Comparison of ENCODE assay signal across 1 cellular context in the genomic region with DNA sequence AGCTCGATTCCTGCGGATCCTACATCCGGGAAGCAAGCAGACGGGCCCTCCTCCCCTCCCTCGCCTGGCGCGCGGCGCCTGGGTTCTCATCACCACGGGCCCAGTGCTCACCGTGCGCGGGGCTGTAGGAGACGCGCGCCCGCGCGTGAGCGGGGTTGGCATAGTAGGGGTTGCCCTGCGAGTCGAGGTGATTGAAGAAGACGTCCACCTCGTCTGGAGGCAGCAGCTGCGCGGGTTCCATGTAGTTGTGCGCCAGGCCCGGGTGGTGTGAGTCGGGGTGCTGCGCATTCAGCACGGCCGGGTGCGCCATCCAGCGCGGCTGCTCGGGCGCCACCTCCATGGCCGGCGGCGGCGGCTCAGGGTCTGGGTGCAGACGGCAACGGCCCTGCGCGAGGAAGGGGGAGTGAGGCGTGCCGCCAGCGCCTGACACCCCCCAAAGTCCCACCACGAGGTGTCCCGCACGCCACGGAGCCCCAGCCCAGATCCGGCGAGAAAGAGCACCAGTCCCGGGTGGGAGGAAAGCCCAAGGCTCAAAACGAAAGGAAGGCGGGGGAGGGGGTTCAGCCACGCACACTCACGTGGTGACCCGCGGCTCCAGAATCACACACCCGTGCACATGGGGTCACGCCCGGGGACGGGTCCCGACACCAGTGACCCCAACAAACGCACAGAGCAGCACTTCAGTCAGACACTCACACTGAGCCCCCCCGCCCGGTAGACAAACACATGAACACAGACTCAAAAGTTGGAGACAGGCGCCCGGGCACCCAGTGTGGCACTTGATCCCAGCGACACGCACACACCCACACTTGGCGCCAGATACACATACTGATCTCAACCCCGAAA.
A peak's percentile ranks its signal among the peaks of the same experiment; 100 is the strongest.
TF ChIP-seq lines count a peak whose summit lies in the region.

No MANE protein-coding gene starts in this region.

TF ChIP-seq in HepG2, 621 proteins besides CTCF, POLR2A, EP300 and RAD21 (continued from another document and continues in another):
- TF ChIP-seq, protein P1, sequence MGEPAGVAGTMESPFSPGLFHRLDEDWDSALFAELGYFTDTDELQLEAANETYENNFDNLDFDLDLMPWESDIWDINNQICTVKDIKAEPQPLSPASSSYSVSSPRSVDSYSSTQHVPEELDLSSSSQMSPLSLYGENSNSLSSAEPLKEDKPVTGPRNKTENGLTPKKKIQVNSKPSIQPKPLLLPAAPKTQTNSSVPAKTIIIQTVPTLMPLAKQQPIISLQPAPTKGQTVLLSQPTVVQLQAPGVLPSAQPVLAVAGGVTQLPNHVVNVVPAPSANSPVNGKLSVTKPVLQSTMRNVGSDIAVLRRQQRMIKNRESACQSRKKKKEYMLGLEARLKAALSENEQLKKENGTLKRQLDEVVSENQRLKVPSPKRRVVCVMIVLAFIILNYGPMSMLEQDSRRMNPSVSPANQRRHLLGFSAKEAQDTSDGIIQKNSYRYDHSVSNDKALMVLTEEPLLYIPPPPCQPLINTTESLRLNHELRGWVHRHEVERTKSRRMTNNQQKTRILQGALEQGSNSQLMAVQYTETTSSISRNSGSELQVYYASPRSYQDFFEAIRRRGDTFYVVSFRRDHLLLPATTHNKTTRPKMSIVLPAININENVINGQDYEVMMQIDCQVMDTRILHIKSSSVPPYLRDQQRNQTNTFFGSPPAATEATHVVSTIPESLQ (CRISPR knock-in tag; conservative IDR thresholded peaks at IDR 0.05), result no peak
- TF ChIP-seq THAP11 (CRISPR knock-in tag; IDR thresholded peaks at IDR 0.05), result no peak
- TF ChIP-seq, protein P2, sequence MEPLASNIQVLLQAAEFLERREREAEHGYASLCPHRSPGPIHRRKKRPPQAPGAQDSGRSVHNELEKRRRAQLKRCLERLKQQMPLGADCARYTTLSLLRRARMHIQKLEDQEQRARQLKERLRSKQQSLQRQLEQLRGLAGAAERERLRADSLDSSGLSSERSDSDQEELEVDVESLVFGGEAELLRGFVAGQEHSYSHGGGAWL (CRISPR knock-in tag; IDR thresholded peaks at IDR 0.05), result 0 out of 2 replicates have a peak, but pooled peaks have one; percentile 29
- TF ChIP-seq, protein P3, sequence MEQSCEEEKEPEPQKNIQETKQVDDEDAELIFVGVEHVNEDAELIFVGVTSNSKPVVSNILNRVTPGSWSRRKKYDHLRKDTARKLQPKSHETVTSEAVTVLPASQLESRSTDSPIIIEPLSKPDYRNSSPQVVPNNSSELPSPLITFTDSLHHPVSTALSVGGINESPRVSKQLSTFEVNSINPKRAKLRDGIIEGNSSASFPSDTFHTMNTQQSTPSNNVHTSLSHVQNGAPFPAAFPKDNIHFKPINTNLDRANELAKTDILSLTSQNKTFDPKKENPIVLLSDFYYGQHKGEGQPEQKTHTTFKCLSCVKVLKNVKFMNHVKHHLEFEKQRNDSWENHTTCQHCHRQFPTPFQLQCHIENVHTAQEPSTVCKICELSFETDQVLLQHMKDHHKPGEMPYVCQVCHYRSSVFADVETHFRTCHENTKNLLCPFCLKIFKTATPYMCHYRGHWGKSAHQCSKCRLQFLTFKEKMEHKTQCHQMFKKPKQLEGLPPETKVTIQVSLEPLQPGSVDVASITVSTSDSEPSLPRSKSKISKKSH (CRISPR knock-in tag; IDR thresholded peaks at IDR 0.05; ENCODE audit: borderline replicate concordance), result no peak
- TF ChIP-seq, protein P4, sequence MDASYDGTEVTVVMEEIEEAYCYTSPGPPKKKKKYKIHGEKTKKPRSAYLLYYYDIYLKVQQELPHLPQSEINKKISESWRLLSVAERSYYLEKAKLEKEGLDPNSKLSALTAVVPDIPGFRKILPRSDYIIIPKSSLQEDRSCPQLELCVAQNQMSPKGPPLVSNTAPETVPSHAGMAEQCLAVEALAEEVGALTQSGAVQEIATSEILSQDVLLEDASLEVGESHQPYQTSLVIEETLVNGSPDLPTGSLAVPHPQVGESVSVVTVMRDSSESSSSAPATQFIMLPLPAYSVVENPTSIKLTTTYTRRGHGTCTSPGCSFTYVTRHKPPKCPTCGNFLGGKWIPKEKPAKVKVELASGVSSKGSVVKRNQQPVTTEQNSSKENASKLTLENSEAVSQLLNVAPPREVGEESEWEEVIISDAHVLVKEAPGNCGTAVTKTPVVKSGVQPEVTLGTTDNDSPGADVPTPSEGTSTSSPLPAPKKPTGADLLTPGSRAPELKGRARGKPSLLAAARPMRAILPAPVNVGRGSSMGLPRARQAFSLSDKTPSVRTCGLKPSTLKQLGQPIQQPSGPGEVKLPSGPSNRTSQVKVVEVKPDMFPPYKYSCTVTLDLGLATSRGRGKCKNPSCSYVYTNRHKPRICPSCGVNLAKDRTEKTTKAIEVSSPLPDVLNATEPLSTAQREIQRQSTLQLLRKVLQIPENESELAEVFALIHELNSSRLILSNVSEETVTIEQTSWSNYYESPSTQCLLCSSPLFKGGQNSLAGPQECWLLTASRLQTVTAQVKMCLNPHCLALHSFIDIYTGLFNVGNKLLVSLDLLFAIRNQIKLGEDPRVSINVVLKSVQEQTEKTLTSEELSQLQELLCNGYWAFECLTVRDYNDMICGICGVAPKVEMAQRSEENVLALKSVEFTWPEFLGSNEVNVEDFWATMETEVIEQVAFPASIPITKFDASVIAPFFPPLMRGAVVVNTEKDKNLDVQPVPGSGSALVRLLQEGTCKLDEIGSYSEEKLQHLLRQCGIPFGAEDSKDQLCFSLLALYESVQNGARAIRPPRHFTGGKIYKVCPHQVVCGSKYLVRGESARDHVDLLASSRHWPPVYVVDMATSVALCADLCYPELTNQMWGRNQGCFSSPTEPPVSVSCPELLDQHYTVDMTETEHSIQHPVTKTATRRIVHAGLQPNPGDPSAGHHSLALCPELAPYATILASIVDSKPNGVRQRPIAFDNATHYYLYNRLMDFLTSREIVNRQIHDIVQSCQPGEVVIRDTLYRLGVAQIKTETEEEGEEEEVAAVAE (CRISPR knock-in tag; IDR thresholded peaks at IDR 0.05; ENCODE audit: borderline replicate concordance), result no peak
- TF ChIP-seq ZNF496 (CRISPR knock-in tag; IDR thresholded peaks at IDR 0.05; ENCODE audit: insufficient replicate concordance), result no peak
- no peak for TF ChIP-seq NFE2L2 (IDR thresholded peaks at IDR 0.05; ENCODE audit: low read length)
- TF ChIP-seq ZNF878 (CRISPR knock-in tag; IDR thresholded peaks at IDR 0.05), result no peak
- TF ChIP-seq, protein P5, sequence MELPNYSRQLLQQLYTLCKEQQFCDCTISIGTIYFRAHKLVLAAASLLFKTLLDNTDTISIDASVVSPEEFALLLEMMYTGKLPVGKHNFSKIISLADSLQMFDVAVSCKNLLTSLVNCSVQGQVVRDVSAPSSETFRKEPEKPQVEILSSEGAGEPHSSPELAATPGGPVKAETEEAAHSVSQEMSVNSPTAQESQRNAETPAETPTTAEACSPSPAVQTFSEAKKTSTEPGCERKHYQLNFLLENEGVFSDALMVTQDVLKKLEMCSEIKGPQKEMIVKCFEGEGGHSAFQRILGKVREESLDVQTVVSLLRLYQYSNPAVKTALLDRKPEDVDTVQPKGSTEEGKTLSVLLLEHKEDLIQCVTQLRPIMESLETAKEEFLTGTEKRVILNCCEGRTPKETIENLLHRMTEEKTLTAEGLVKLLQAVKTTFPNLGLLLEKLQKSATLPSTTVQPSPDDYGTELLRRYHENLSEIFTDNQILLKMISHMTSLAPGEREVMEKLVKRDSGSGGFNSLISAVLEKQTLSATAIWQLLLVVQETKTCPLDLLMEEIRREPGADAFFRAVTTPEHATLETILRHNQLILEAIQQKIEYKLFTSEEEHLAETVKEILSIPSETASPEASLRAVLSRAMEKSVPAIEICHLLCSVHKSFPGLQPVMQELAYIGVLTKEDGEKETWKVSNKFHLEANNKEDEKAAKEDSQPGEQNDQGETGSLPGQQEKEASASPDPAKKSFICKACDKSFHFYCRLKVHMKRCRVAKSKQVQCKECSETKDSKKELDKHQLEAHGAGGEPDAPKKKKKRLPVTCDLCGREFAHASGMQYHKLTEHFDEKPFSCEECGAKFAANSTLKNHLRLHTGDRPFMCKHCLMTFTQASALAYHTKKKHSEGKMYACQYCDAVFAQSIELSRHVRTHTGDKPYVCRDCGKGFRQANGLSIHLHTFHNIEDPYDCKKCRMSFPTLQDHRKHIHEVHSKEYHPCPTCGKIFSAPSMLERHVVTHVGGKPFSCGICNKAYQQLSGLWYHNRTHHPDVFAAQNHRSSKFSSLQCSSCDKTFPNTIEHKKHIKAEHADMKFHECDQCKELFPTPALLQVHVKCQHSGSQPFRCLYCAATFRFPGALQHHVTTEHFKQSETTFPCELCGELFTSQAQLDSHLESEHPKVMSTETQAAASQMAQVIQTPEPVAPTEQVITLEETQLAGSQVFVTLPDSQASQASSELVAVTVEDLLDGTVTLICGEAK (IDR thresholded peaks at IDR 0.05), result no peak
- TF ChIP-seq, protein P5 (CRISPR knock-in tag; IDR thresholded peaks at IDR 0.05), result peak; percentile 75
- TF ChIP-seq, protein P6, sequence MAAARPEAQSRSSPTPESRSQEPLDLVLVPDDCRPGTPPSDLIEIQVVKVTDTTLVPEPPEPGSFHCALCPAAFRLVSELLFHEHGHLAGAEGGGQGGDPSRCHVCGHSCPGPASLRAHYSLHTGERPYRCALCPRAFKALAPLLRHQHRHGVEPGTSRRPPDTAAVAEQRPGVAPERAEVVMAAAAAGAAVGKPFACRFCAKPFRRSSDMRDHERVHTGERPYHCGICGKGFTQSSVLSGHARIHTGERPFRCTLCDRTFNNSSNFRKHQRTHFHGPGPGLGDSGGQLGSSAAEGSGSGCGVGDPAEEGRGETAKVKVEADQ (CRISPR knock-in tag; IDR thresholded peaks at IDR 0.05; ENCODE audit: borderline replicate concordance), result peak; percentile 34; the same call in 1 of the 2 replicates
- no peak for TF ChIP-seq NR3C1 (CRISPR knock-in tag; IDR thresholded peaks at IDR 0.05)
- TF ChIP-seq, protein P7, sequence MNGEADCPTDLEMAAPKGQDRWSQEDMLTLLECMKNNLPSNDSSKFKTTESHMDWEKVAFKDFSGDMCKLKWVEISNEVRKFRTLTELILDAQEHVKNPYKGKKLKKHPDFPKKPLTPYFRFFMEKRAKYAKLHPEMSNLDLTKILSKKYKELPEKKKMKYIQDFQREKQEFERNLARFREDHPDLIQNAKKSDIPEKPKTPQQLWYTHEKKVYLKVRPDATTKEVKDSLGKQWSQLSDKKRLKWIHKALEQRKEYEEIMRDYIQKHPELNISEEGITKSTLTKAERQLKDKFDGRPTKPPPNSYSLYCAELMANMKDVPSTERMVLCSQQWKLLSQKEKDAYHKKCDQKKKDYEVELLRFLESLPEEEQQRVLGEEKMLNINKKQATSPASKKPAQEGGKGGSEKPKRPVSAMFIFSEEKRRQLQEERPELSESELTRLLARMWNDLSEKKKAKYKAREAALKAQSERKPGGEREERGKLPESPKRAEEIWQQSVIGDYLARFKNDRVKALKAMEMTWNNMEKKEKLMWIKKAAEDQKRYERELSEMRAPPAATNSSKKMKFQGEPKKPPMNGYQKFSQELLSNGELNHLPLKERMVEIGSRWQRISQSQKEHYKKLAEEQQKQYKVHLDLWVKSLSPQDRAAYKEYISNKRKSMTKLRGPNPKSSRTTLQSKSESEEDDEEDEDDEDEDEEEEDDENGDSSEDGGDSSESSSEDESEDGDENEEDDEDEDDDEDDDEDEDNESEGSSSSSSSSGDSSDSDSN (CRISPR knock-in tag; IDR thresholded peaks at IDR 0.05), result peak; percentile 70; the same call in 1 of the 2 replicates
- TF ChIP-seq ZNF589 (CRISPR knock-in tag; conservative IDR thresholded peaks at IDR 0.05), result no peak
- no peak for TF ChIP-seq PRMT3 (CRISPR knock-in tag; IDR thresholded peaks at IDR 0.05; ENCODE audit: borderline replicate concordance, low read depth)
- TF ChIP-seq DNMT3B (CRISPR knock-in tag; conservative IDR thresholded peaks at IDR 0.05), result no peak
- TF ChIP-seq HIVEP1 (CRISPR knock-in tag; IDR thresholded peaks at IDR 0.05), result no peak; the same call in 1 of the 2 replicates
- no peak for TF ChIP-seq MTA3 (CRISPR knock-in tag; IDR thresholded peaks at IDR 0.05)
- TF ChIP-seq ZNF557 (CRISPR knock-in tag; IDR thresholded peaks at IDR 0.05), result no peak
- no peak for TF ChIP-seq ZNF17 (CRISPR knock-in tag; IDR thresholded peaks at IDR 0.05)
- TF ChIP-seq, protein P8, sequence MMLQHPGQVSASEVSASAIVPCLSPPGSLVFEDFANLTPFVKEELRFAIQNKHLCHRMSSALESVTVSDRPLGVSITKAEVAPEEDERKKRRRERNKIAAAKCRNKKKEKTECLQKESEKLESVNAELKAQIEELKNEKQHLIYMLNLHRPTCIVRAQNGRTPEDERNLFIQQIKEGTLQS (CRISPR knock-in tag; IDR thresholded peaks at IDR 0.05), result no peak
- TF ChIP-seq ZNF761 (CRISPR knock-in tag; conservative IDR thresholded peaks at IDR 0.05), result no peak
- TF ChIP-seq, protein P9, sequence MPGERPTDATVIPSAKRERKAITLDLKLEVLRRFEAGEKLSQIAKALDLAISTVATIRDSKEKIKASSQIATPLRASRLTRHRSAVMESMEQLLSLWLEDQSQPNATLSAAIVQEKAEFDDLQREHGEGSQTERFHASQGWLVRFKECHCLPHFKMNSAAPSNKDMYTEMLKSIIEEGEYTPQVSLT (CRISPR knock-in tag; IDR thresholded peaks at IDR 0.05; ENCODE audit: borderline replicate concordance, low read depth), result no peak
- TF ChIP-seq SP4 (CRISPR knock-in tag; IDR thresholded peaks at IDR 0.05), result no peak
- no peak for TF ChIP-seq CREM (IDR thresholded peaks at IDR 0.05)
- no peak for TF ChIP-seq CREM (CRISPR knock-in tag; IDR thresholded peaks at IDR 0.05)
- no peak for TF ChIP-seq GATA4 (IDR thresholded peaks at IDR 0.05; ENCODE audit: borderline replicate concordance, low read depth)
- no peak for TF ChIP-seq ZEB1 (IDR thresholded peaks at IDR 0.05; ENCODE audit: insufficient replicate concordance, low read depth)
- TF ChIP-seq NCOA2 (CRISPR knock-in tag; IDR thresholded peaks at IDR 0.05), result no peak
